In genomic region chr5:125199968-125200841, GRCh38 we compare ENCODE assay signal across 8 cellular contexts.
DNase-seq lines count a peak whose midpoint lies in the region; ATAC-seq lines count a peak whose summit lies in the region.

No MANE protein-coding gene starts in this region.

- CTCF ChIA-PET in activated CD8-positive, alpha-beta memory T cell treated with anti-CD3 and anti-CD28 coated beads, Interleukin-2, amount 10 ng/mL, durations not matched to agents 7 days and 5 days (lab: Charles Lee) = no interaction called here

- no peak overlapping the region for H3K27ac Mint-ChIP-seq in activated CD8-positive, alpha-beta memory T cell treated with anti-CD3 and anti-CD28 coated beads, Interleukin-2, amount 10 ng/mL, durations not matched to agents 7 days and 5 days

- DNase-seq in NAMALWA (ENCODE audit: low spot score) = peak; percentile 64
- peak; percentile 60 for DNase-seq in cerebellar cortex (ENCODE audit: low spot score)
- peak; percentile 68 for DNase-seq in midbrain (lab: John Stamatoyannopoulos, UW)
- DNase-seq in activated CD8-positive, alpha-beta memory T cell treated with anti-CD3 and anti-CD28 coated beads, Interleukin-2, amount 10 ng/mL, durations not matched to agents 7 days and 5 days = no peak
- DNase-seq in NCI-H2196 treated with DMSO at 0.1 percent for 48 hours (lab: John Stamatoyannopoulos, UW; ENCODE audit: unreplicated experiment) = no peak
- DNase-seq in activated CD8-positive, alpha-beta memory T cell treated with anti-CD3 and anti-CD28 coated beads, Interleukin-2, amount 50 U/mL, for 4 hours = no peak

- no peaks in the 10 kb centered on the region for H3K36me3 Mint-ChIP-seq in activated CD8-positive, alpha-beta memory T cell treated with anti-CD3 and anti-CD28 coated beads, Interleukin-2, amount 10 ng/mL, durations not matched to agents 7 days and 5 days

- ATAC-seq in GM18502 (IDR thresholded peaks at IDR 0.05; ENCODE audit: poor library complexity, unreplicated experiment) (peak; percentile 61), HG03342 (IDR thresholded peaks at IDR 0.05; ENCODE audit: unreplicated experiment) (no peak)
- ATAC-seq in activated CD8-positive, alpha-beta memory T cell treated with anti-CD3 and anti-CD28 coated beads, Interleukin-2, amount 10 ng/mL, durations not matched to agents 7 days and 5 days = no peak

- no peaks in the 10 kb centered on the region for H3K27me3 Mint-ChIP-seq in activated CD8-positive, alpha-beta memory T cell treated with anti-CD3 and anti-CD28 coated beads, Interleukin-2, amount 10 ng/mL, durations not matched to agents 7 days and 5 days

- no peak overlapping the region for H3K4me3 Mint-ChIP-seq in activated CD8-positive, alpha-beta memory T cell treated with anti-CD3 and anti-CD28 coated beads, Interleukin-2, amount 10 ng/mL, durations not matched to agents 7 days and 5 days

- peaks cover 2% of the 10 kb centered on the region for H3K9me3 Mint-ChIP-seq in activated CD8-positive, alpha-beta memory T cell treated with anti-CD3 and anti-CD28 coated beads, Interleukin-2, amount 10 ng/mL, durations not matched to agents 7 days and 5 days (ENCODE audit: low read depth)

- no peaks in the 10 kb centered on the region for H3K4me1 Mint-ChIP-seq in activated CD8-positive, alpha-beta memory T cell treated with anti-CD3 and anti-CD28 coated beads, Interleukin-2, amount 10 ng/mL, durations not matched to agents 7 days and 5 days

Comparison
In these comparisons a context has a peak if more than half of its experiments do, and no peak if none do; other contexts are left out.
1. DNase-seq: peak in NAMALWA (single experiment), cerebellar cortex (single experiment) and midbrain (single experiment); none in activated CD8-positive, alpha-beta memory T cell treated with anti-CD3 and anti-CD28 coated beads, Interleukin-2, amount 10 ng/mL, durations not matched to agents 7 days and 5 days (single experiment), NCI-H2196 treated with DMSO at 0.1 percent for 48 hours (single experiment) and activated CD8-positive, alpha-beta memory T cell treated with anti-CD3 and anti-CD28 coated beads, Interleukin-2, amount 50 U/mL, for 4 hours (single experiment).